Comparison of ENCODE assay signal across 17 cellular contexts in the genomic region with DNA sequence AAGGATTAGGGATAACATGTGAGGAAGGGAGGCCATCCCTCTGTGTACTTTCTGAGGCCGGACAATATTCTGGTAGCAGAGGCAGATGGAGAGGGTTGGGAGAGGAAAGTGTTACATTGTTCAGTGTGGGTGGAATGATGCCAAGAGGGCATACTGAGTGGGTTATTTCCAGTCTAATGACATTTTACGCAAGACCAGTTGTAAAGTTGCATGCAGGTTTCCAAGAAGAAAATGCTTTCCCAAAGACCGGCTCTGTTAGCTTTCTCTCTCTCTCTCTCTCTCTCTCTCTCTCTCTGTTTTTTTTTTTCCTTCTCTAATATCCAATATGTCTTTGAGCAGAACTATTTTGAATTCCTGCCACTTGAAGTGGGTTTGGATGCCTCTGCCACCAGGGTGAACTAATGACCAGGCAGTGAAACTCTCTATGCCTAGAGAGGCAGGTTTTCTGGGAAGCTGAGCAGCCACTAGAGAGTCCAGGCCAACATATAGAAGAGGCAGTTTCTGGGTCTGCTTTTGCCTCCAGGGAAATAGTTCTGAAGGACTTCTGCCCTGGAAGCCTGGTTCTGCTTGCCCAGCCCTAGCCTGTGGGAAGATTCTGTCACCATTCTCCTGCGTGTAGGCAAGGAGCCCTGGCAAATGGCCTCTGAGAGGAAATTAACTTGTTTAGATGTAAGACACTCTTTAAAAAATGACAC. TPM values are rescaled to one million over a fixed set of nuclear protein-coding genes. Genes with fewer than 3 reads are reported as not detected.
DNase-seq lines count a peak whose midpoint lies in the region; ATAC-seq and TF ChIP-seq lines count a peak whose summit lies in the region.
"Had no signal": no experiment of that assay in that cellular context is flagged by ENCODE, and none has a peak within 500 bp of the region (broad histone marks: within the 10 kb centered on the region; RNA-seq: fewer than 3 reads in every experiment).

No MANE protein-coding gene starts in this region.

- H3K9me3 Mint-ChIP-seq in activated CD4-positive, alpha-beta T cell treated with anti-CD3 and anti-CD28 coated beads, Interleukin-2, amount 10 ng/mL, durations not matched to agents 24 days and 14 days = no peaks in the 10 kb centered on the region
- peaks cover 7% of the 10 kb centered on the region for H3K9me3 Mint-ChIP-seq in activated CD4-positive, alpha-beta T cell treated with anti-CD3 and anti-CD28 coated beads for 36 hours (ENCODE audit: low read depth)
- H3K9me3 Mint-ChIP-seq: H9 had no signal

- no peak overlapping the region for H3K4me3 ChIP-seq in cardiac fibroblast (replicated peaks in 1 of 2; ENCODE audit: low read depth in 2 of 2, low read length in 2 of 2)
- H3K4me3 ChIP-seq in lower lobe of right lung = no peak overlapping the region
- H3K4me3 ChIP-seq in upper lobe of right lung = no peak overlapping the region
- H3K4me3 ChIP-seq: adrenal gland, esophagus muscularis mucosa had no signal

- H3K27me3 ChIP-seq in lower lobe of right lung (ENCODE audit: low read depth) (no peaks in the 10 kb centered on the region), upper lobe of right lung (no peaks in the 10 kb centered on the region)
- H3K27me3 ChIP-seq: adrenal gland, esophagus muscularis mucosa had no signal

- CTCF ChIA-PET in activated CD4-positive, alpha-beta T cell treated with anti-CD3 and anti-CD28 coated beads for 36 hours (lab: Charles Lee) = interaction anchor here (0.6 kb wide), 1 partner anchor 152 kb away, joined by 3 read pairs; no protein-coding TSS in a partner anchor

- H3K27ac ChIP-seq in lower lobe of right lung = no peak overlapping the region
- H3K27ac ChIP-seq in upper lobe of right lung = no peak overlapping the region
- H3K27ac ChIP-seq: adrenal gland, esophagus muscularis mucosa had no signal

- no peaks in the 10 kb centered on the region for H3K4me1 Mint-ChIP-seq in activated CD4-positive, alpha-beta T cell treated with anti-CD3 and anti-CD28 coated beads, Interleukin-2, amount 10 ng/mL, durations not matched to agents 24 days and 14 days
- no peaks in the 10 kb centered on the region for H3K4me1 Mint-ChIP-seq in activated CD4-positive, alpha-beta T cell treated with anti-CD3 and anti-CD28 coated beads for 36 hours
- H3K4me1 Mint-ChIP-seq: stimulated activated memory B cell treated with anti-CD40 and anti-IgM and Interleukin-4, amounts not matched to agents 10 μg/mL and 1 μg/mL and 100 μg/mL, for 72 hours had no signal

- ATAC-seq in activated CD4-positive, alpha-beta T cell treated with anti-CD3 and anti-CD28 coated beads for 36 hours = no peak
- ATAC-seq in lower lobe of right lung = peak; percentile 51 to 71
- peak; percentile 81 for ATAC-seq in upper lobe of right lung
- no peak for ATAC-seq in HG03280 (IDR thresholded peaks at IDR 0.05; ENCODE audit: unreplicated experiment)
- ATAC-seq in HG03378 (IDR thresholded peaks at IDR 0.05; ENCODE audit: unreplicated experiment) = no peak
- ATAC-seq: natural killer cell treated with Interleukin-12 subunit alpha and Interleukin-12 subunit beta and Interleukin-15 and Interleukin-18, amount 100 ng/mL, for 72 hours; right cardiac atrium; stimulated activated memory B cell treated with anti-CD40 and anti-IgM and Interleukin-4, amounts not matched to agents 10 μg/mL and 1 μg/mL and 100 μg/mL, for 72 hours had no signal

- DNase-seq in activated CD4-positive, alpha-beta T cell treated with anti-CD3 and anti-CD28 coated beads, Interleukin-2, amount 10 ng/mL, durations not matched to agents 24 days and 14 days = peak; percentile 10
- DNase-seq in activated CD4-positive, alpha-beta T cell treated with anti-CD3 and anti-CD28 coated beads for 36 hours = no peak
- DNase-seq in cardiac fibroblast (ENCODE audit: low read depth in 2 of 2) (peak; percentile 13 to 64), lower lobe of right lung (no peak), upper lobe of right lung (no peak)
- DNase-seq in stimulated activated CD4-positive, alpha-beta T cell treated with anti-CD3 and anti-CD28 coated beads, Interleukin-15, amount 100 ng/mL, for 24 hours = no peak
- DNase-seq: adrenal gland, cortex of kidney, H9, NCI-H187 treated with DMSO at 0.1 percent for 48 hours, right cardiac atrium had no signal

- POLR2A ChIA-PET in activated CD4-positive, alpha-beta T cell treated with anti-CD3 and anti-CD28 coated beads for 36 hours (lab: Charles Lee) = no interaction called here

- H3K36me3 ChIP-seq in lower lobe of right lung = no peaks in the 10 kb centered on the region
- no peaks in the 10 kb centered on the region for H3K36me3 ChIP-seq in upper lobe of right lung
- H3K36me3 ChIP-seq: adrenal gland, esophagus muscularis mucosa had no signal

- H3K9me3 ChIP-seq in lower lobe of right lung (no peaks in the 10 kb centered on the region), upper lobe of right lung (no peaks in the 10 kb centered on the region)
- H3K9me3 ChIP-seq: adrenal gland, esophagus muscularis mucosa had no signal

- no peaks in the 10 kb centered on the region for H3K36me3 Mint-ChIP-seq in activated CD4-positive, alpha-beta T cell treated with anti-CD3 and anti-CD28 coated beads, Interleukin-2, amount 10 ng/mL, durations not matched to agents 24 days and 14 days (ENCODE audit: low read depth)
- no peaks in the 10 kb centered on the region for H3K36me3 Mint-ChIP-seq in activated CD4-positive, alpha-beta T cell treated with anti-CD3 and anti-CD28 coated beads for 36 hours (ENCODE audit: low read depth)
- H3K36me3 Mint-ChIP-seq: natural killer cell treated with Interleukin-12 subunit alpha and Interleukin-12 subunit beta and Interleukin-15 and Interleukin-18, amount 100 ng/mL, for 72 hours; stimulated activated memory B cell treated with anti-CD40 and anti-IgM and Interleukin-4, amounts not matched to agents 10 μg/mL and 1 μg/mL and 100 μg/mL, for 72 hours had no signal

- H3K4me1 ChIP-seq in lower lobe of right lung (no peaks in the 10 kb centered on the region), upper lobe of right lung (no peaks in the 10 kb centered on the region)
- H3K4me1 ChIP-seq: adrenal gland, esophagus muscularis mucosa had no signal

- no peak overlapping the region for H3K27ac Mint-ChIP-seq in activated CD4-positive, alpha-beta T cell treated with anti-CD3 and anti-CD28 coated beads, Interleukin-2, amount 10 ng/mL, durations not matched to agents 24 days and 14 days
- no peak overlapping the region for H3K27ac Mint-ChIP-seq in activated CD4-positive, alpha-beta T cell treated with anti-CD3 and anti-CD28 coated beads for 36 hours
- H3K27ac Mint-ChIP-seq: H9; natural killer cell treated with Interleukin-12 subunit alpha and Interleukin-12 subunit beta and Interleukin-15 and Interleukin-18, amount 100 ng/mL, for 72 hours; stimulated activated memory B cell treated with anti-CD40 and anti-IgM and Interleukin-4, amounts not matched to agents 10 μg/mL and 1 μg/mL and 100 μg/mL, for 72 hours had no signal

- peaks cover 7% of the 10 kb centered on the region for H3K27me3 Mint-ChIP-seq in activated CD4-positive, alpha-beta T cell treated with anti-CD3 and anti-CD28 coated beads, Interleukin-2, amount 10 ng/mL, durations not matched to agents 24 days and 14 days
- H3K27me3 Mint-ChIP-seq in activated CD4-positive, alpha-beta T cell treated with anti-CD3 and anti-CD28 coated beads for 36 hours = peaks cover 6% of the 10 kb centered on the region

- H3K4me3 Mint-ChIP-seq in activated CD4-positive, alpha-beta T cell treated with anti-CD3 and anti-CD28 coated beads, Interleukin-2, amount 10 ng/mL, durations not matched to agents 24 days and 14 days = no peak overlapping the region
- H3K4me3 Mint-ChIP-seq in activated CD4-positive, alpha-beta T cell treated with anti-CD3 and anti-CD28 coated beads for 36 hours = no peak overlapping the region
- H3K4me3 Mint-ChIP-seq: H9; natural killer cell treated with Interleukin-12 subunit alpha and Interleukin-12 subunit beta and Interleukin-15 and Interleukin-18, amount 100 ng/mL, for 72 hours; stimulated activated memory B cell treated with anti-CD40 and anti-IgM and Interleukin-4, amounts not matched to agents 10 μg/mL and 1 μg/mL and 100 μg/mL, for 72 hours had no signal

- TF ChIP-seq CTCF in cardiac fibroblast (IDR thresholded peaks at IDR 0.05; ENCODE audit: low read depth, low read length) = no peak
- no peak for TF ChIP-seq CTCF in lower lobe of right lung (IDR thresholded peaks at IDR 0.05)
- no peak for TF ChIP-seq CTCF in upper lobe of right lung (IDR thresholded peaks at IDR 0.05)

- intact Hi-C loops in activated CD4-positive, alpha-beta T cell treated with anti-CD3 and anti-CD28 coated beads, Interleukin-2, amount 10 ng/mL, durations not matched to agents 24 days and 14 days (cut with micrococcal nuclease) = no loop called here
- intact Hi-C loops in activated CD4-positive, alpha-beta T cell treated with anti-CD3 and anti-CD28 coated beads for 36 hours (cut with DNase I, micrococcal nuclease) = no loop called here
- intact Hi-C loops in lower lobe of right lung (cut with DNase I) = no loop called here
- intact Hi-C loops in upper lobe of right lung (cut with DNase I) = no loop called here

RNA-seq across cellular contexts. Expression of gene ZNF366, which starts 24.4 kb away (rescaled TPM):
- not detected in 2 replicates for total RNA-seq in activated CD4-positive, alpha-beta T cell treated with anti-CD3 and anti-CD28 coated beads, Interleukin-2, amount 10 ng/mL, durations not matched to agents 24 days and 14 days
- total RNA-seq in activated CD4-positive, alpha-beta T cell treated with anti-CD3 and anti-CD28 coated beads for 36 hours = not detected
- total RNA-seq in lower lobe of right lung (13.6 TPM), upper lobe of right lung (12.2 TPM)
- total RNA-seq: H9; natural killer cell treated with Interleukin-12 subunit alpha and Interleukin-12 subunit beta and Interleukin-15 and Interleukin-18, amount 100 ng/mL, for 72 hours; T-helper 1 cell treated with Interleukin-12 subunit alpha and Interleukin-12 subunit beta and Interleukin-4 antibody, amounts not matched to agents 30 ng/mL and 1 ng/mL, for 36 hours had no signal

Comparison
In these comparisons a context has a peak if more than half of its experiments do, and no peak if none do; other contexts are left out.
1. DNase-seq: peak in activated CD4-positive, alpha-beta T cell treated with anti-CD3 and anti-CD28 coated beads, Interleukin-2, amount 10 ng/mL, durations not matched to agents 24 days and 14 days (single experiment) and cardiac fibroblast (2 of 2); none in activated CD4-positive, alpha-beta T cell treated with anti-CD3 and anti-CD28 coated beads for 36 hours (single experiment), lower lobe of right lung (single experiment), upper lobe of right lung (single experiment) and stimulated activated CD4-positive, alpha-beta T cell treated with anti-CD3 and anti-CD28 coated beads, Interleukin-15, amount 100 ng/mL, for 24 hours (single experiment).
2. ATAC-seq: peak in lower lobe of right lung (2 of 2) and upper lobe of right lung (single experiment); none in activated CD4-positive, alpha-beta T cell treated with anti-CD3 and anti-CD28 coated beads for 36 hours (single experiment), HG03280 (single experiment) and HG03378 (single experiment).
3. RNA of gene ZNF366, which starts 24.4 kb away (total RNA-seq): 13.6 TPM in lower lobe of right lung (single experiment) and 12.2 TPM in upper lobe of right lung (single experiment); not detected in activated CD4-positive, alpha-beta T cell treated with anti-CD3 and anti-CD28 coated beads for 36 hours and not detected in activated CD4-positive, alpha-beta T cell treated with anti-CD3 and anti-CD28 coated beads, Interleukin-2, amount 10 ng/mL, durations not matched to agents 24 days and 14 days; every median in the first group is over 10 times any median in the second.